In the genomic region with DNA sequence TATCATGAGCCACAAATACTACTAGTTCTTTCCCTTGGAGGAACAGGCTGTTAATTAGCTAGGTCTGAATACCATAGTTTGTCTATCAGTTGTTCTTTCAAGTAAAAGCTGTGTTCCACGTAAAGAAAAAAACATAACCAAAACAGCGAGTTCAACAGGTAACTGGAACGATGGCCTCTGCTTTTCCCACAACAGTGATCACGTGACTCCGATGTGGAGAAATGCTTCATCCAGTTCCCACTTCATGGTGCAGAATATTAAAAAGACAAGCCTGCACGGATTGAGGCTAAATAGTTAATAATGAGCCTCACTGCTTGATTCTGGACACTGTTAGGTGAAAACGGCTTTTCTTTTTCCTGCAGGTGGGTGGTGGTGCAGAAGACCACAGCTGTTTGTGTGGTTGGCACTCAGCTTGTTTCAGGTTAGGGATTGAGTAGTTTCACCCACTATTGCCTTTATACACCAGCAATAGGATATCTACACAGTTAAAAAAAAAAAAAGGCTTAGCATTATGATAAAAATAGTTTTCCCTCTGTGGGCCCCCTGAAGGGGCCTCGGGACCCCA, we compare ENCODE assay signal across 15 cellular contexts.
DNase-seq lines count a peak whose midpoint lies in the region; ATAC-seq, FAIRE-seq and TF ChIP-seq lines count a peak whose summit lies in the region.
"Had no signal": no experiment of that assay in that cellular context is flagged by ENCODE, and none has a peak within 500 bp of the region (broad histone marks: within the 10 kb centered on the region; RNA-seq: fewer than 3 reads in every experiment).

No MANE protein-coding gene starts in this region.

- TF ChIP-seq POLR2A in GM12878 (IDR thresholded peaks at IDR 0.05; ENCODE audit: low read depth, low read length): no peak

- in situ Hi-C loops in GM12878 (cut with MboI): no loop called here

- SMC1A ChIA-PET in GM12878 (lab: Charles Lee; ENCODE audit: uncharacterized antibody, unreplicated experiment): no interaction called here

- no peak for TF ChIP-seq CTCF in KMS-11 (conservative IDR thresholded peaks at IDR 0.05; ENCODE audit: low read depth, low read length)
- no peak for TF ChIP-seq CTCF in GM12878 (IDR thresholded peaks at IDR 0.05 in 2 of 3, conservative IDR thresholded peaks at IDR 0.05 in 1 of 3; ENCODE audit: control insufficient read depth in 2 of 3, extremely low read depth in 1 of 3, insufficient read depth in 1 of 3, low read depth in 3 of 3, low read length in 3 of 3)
- TF ChIP-seq CTCF in nephron (IDR thresholded peaks at IDR 0.05; ENCODE audit: unreplicated experiment in 3 of 3): no peak
- no peak for TF ChIP-seq CTCF in pancreas (IDR thresholded peaks at IDR 0.05)

- H3K4me1 Mint-ChIP-seq in nephron: peaks cover 45% of the 10 kb centered on the region
- H3K4me1 Mint-ChIP-seq: CD8-positive, alpha-beta memory T cell had no signal

- WGBS in GM12878 (ENCODE audit: insufficient coverage, insufficient replicate concordance, low lambda C conversion rate, missing lambda C conversion rate): 21% methylated on average over 8 of the region's 8 CpGs
- WGBS in pancreas, 2 donors: 42 to 51% methylated on average over 8 of the region's 8 CpGs

- POLR2A ChIA-PET in GM12878 (lab: Charles Lee): no interaction called here

- H3K4me1 ChIP-seq in KMS-11 (ENCODE audit: low read depth, poor library complexity, severe bottlenecking): peaks cover 48% of the 10 kb centered on the region
- H3K4me1 ChIP-seq in GM12878 (ENCODE audit: control insufficient read depth, insufficient read depth, low read length): no peaks in the 10 kb centered on the region
- no peaks in the 10 kb centered on the region for H3K4me1 ChIP-seq in pancreas
- H3K4me1 ChIP-seq: A549, BE2C, Caco-2 had no signal

- peaks cover 7% of the 10 kb centered on the region for H3K27me3 Mint-ChIP-seq in nephron (ENCODE audit: low read depth)

- H3K27ac Mint-ChIP-seq in nephron: peak overlapping the region; percentile 68 to 88 (median 86)
- H3K27ac Mint-ChIP-seq: CD8-positive, alpha-beta memory T cell had no signal

- no peaks in the 10 kb centered on the region for H3K36me3 ChIP-seq in KMS-11 (ENCODE audit: insufficient read depth)
- no peaks in the 10 kb centered on the region for H3K36me3 ChIP-seq in GM12878 (ENCODE audit: control insufficient read depth in 2 of 2, insufficient read depth in 2 of 2, low read length in 1 of 2)
- no peaks in the 10 kb centered on the region for H3K36me3 ChIP-seq in pancreas
- H3K36me3 ChIP-seq: BE2C had no signal

- no peaks in the 10 kb centered on the region for H3K27me3 ChIP-seq in KMS-11 (ENCODE audit: insufficient read depth, low read depth)
- H3K27me3 ChIP-seq in GM12878 (replicated peaks in 1 of 2; ENCODE audit: control insufficient read depth in 2 of 2, insufficient read depth in 2 of 2, low read length in 1 of 2): no peaks in the 10 kb centered on the region
- no peaks in the 10 kb centered on the region for H3K27me3 ChIP-seq in pancreas
- H3K27me3 ChIP-seq: BE2C had no signal

- no peaks in the 10 kb centered on the region for H3K36me3 Mint-ChIP-seq in nephron (ENCODE audit: low read depth)
- H3K36me3 Mint-ChIP-seq: CD8-positive, alpha-beta memory T cell had no signal

- CTCF ChIA-PET in GM12878 (lab: Yijun Ruan, JAX): no interaction called here

- H3K79me2 ChIP-seq in KMS-11 (ENCODE audit: insufficient read depth, low read depth) (no peaks in the 10 kb centered on the region), GM12878 (ENCODE audit: control insufficient read depth, insufficient read depth, low read length) (no peaks in the 10 kb centered on the region)

- H3K9me3 Mint-ChIP-seq in nephron: no peaks in the 10 kb centered on the region
- H3K9me3 Mint-ChIP-seq: CD8-positive, alpha-beta memory T cell had no signal

- intact Hi-C loops in GM12878 (cut with micrococcal nuclease; ENCODE audit: unreplicated experiment): no loop called here
- intact Hi-C loops in pancreas (cut with DNase I): no loop called here

- RAD21 ChIA-PET in GM12878 (lab: Charles Lee; ENCODE audit: unreplicated experiment): no interaction called here

- no peak for TF ChIP-seq RAD21 in GM12878 (IDR thresholded peaks at IDR 0.05; ENCODE audit: insufficient read depth, low read depth, low read length)

- H3K4me3 Mint-ChIP-seq in nephron: peak overlapping the region in 1 of 3 experiments; percentile 15
- H3K4me3 Mint-ChIP-seq: CD8-positive, alpha-beta memory T cell had no signal

- H3K9me3 ChIP-seq in GM12878 (replicated peaks; ENCODE audit: control insufficient read depth, insufficient read depth, low read length) (no peaks in the 10 kb centered on the region), pancreas (no peaks in the 10 kb centered on the region)
- H3K9me3 ChIP-seq: A549, BE2C, Caco-2 had no signal

- H3K27ac ChIP-seq in KMS-11 (peak overlapping the region; percentile 78), GM12878 (ENCODE audit: control insufficient read depth, insufficient read depth) (no peak overlapping the region), pancreas (no peak overlapping the region)
- H3K27ac ChIP-seq: A549 had no signal

- H4K20me1 ChIP-seq in KMS-11 (ENCODE audit: insufficient read depth): no peaks in the 10 kb centered on the region
- H4K20me1 ChIP-seq in GM12878 (ENCODE audit: control insufficient read depth, insufficient read depth): no peaks in the 10 kb centered on the region

- no peak for ATAC-seq in GM12878
- ATAC-seq in pancreas: no peak
- ATAC-seq: A549 had no signal

- no TSS peak for BruUV-seq in GM12878 (replicated peaks; lab: Mats Ljungman, UMichigan)

- H2AFZ ChIP-seq in KMS-11 (ENCODE audit: low read depth) (peak overlapping the region; percentile 18; the same call in 1 of the 2 replicates), GM12878 (ENCODE audit: control insufficient read depth, low read depth, low read length) (no peak overlapping the region)

- TF ChIP-seq EP300 in GM12878 (IDR thresholded peaks at IDR 0.05; ENCODE audit: borderline replicate concordance in 1 of 2, control insufficient read depth in 1 of 2, low read depth in 2 of 2, low read length in 2 of 2): no peak

- H3K9ac ChIP-seq in KMS-11 (peak overlapping the region; percentile 47; the same call in 1 of the 2 replicates), GM12878 (ENCODE audit: control insufficient read depth, insufficient read depth, low read length) (no peak overlapping the region)

- FAIRE-seq in GM12878 (lab: Jason Lieb, UNC) (no peak), pancreas (lab: Jason Lieb, UNC) (no peak)
- FAIRE-seq: A549, GM19239 had no signal

- no peak for DNase-seq in GM12878 (ENCODE audit: low read depth, low spot score)
- no peak for DNase-seq in pancreas
- DNase-seq in SKM-1 treated with dmso at 0.1 percent for 144 hours (lab: John Stamatoyannopoulos, UW; ENCODE audit: unreplicated experiment): no peak
- DNase-seq in SHP77 (lab: John Stamatoyannopoulos, UW): no peak
- DNase-seq: BE2C; Caco-2; CD8-positive, alpha-beta memory T cell; DND-41; GDM1; HCEC 1CT; IMR-90 had no signal

- H3K4me3 ChIP-seq in KMS-11 (IDR thresholded peaks at IDR 0.05; ENCODE audit: insufficient read depth, low read depth, low read length) (no peak overlapping the region), GM12878 (no peak overlapping the region), pancreas (no peak overlapping the region)
- H3K4me3 ChIP-seq: A549 had no signal

- H3K4me2 ChIP-seq in KMS-11 (peak overlapping the region; percentile 61), GM12878 (ENCODE audit: control insufficient read depth, insufficient read depth) (no peak overlapping the region)
- H3K4me2 ChIP-seq: A549 had no signal

TF ChIP-seq in GM12878, 131 proteins besides CTCF, POLR2A, EP300 and RAD21:
- TF ChIP-seq RAD51 (IDR thresholded peaks at IDR 0.05) (peak; percentile 44; the same call in 1 of the 2 replicates), RBBP5 (conservative IDR thresholded peaks at IDR 0.05) (no peak)
